Comparison of ENCODE assay signal across 8 cellular contexts in the genomic region with DNA sequence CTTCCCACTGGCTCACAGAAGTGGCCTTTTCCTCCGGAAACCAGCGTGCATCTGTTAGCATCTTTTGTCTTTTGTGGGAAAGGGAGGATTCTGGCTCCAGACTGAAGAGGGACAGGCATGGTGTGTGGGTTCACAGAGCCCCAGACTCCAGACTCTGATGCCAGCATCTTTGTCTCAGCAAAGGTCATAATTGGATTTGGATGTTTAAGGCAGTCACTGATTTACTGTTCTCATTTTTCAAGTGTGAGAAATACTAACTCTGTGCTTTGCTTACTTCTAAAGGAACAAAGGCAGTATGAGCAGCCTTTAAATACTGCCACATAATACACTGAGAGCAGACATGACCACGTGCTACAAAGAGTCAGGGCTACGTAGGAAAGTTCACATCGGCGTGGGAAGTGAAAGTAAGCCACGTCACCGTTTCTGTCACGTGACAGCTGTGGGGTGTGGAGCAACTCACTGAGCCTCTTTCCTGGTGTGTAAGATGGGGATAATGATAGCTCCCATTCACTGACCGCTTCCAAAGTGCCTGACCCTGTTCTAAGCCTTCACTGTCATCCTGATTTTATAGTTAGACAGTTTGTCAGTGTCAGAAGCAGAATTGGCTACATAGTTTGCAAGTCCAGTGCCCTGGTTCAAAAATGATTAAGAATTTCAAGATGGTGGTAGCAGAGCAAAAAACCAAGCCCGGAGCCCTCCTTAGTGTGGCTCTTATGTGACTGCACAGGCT. TPM values are rescaled to one million over a fixed set of nuclear protein-coding genes. Genes with fewer than 3 reads are reported as not detected.
DNase-seq lines count a peak whose midpoint lies in the region; ATAC-seq, FAIRE-seq and TF ChIP-seq lines count a peak whose summit lies in the region.

No MANE protein-coding gene starts in this region.

- TF ChIP-seq EP300 in GM12878 (IDR thresholded peaks at IDR 0.05; ENCODE audit: borderline replicate concordance in 1 of 2, control insufficient read depth in 1 of 2, low read depth in 2 of 2, low read length in 2 of 2) = peak; percentile 90 to 92

- H3K4me1 ChIP-seq in A673 (ENCODE audit: insufficient read depth, low read length, poor library complexity, severe bottlenecking) = peaks cover 37% of the 10 kb centered on the region
- H3K4me1 ChIP-seq in GM12878 (ENCODE audit: control insufficient read depth, insufficient read depth, low read length) = peaks cover 50% of the 10 kb centered on the region
- H3K4me1 ChIP-seq in keratinocyte (ENCODE audit: control insufficient read depth, extremely low read depth, insufficient read depth, low read length) = peaks cover 18% of the 10 kb centered on the region

- DNase-seq in A673 (ENCODE audit: low spot score) = peak; percentile 94
- peak; percentile 77 for DNase-seq in T-helper 9 cell
- peak; percentile 99 for DNase-seq in GM12878 (ENCODE audit: low read depth, low spot score)
- DNase-seq in keratinocyte (ENCODE audit: low read depth, low spot score) = no peak
- DNase-seq in stimulated activated CD4-positive, alpha-beta T cell treated with anti-CD3 and anti-CD28 coated beads, Interleukin-15, amount 100 ng/mL, for 48 hours (ENCODE audit: low read depth in 2 of 2) = peak; percentile 71 to 86
- no peak for DNase-seq in NCI-H446 treated with DMSO at 0.1 percent for 48 hours (lab: John Stamatoyannopoulos, UW)

- 6% methylated on average over 11 of the region's 11 CpGs for WGBS in GM12878 (ENCODE audit: insufficient coverage, insufficient replicate concordance, low lambda C conversion rate, missing lambda C conversion rate)

- no peak overlapping the region; the same call in 1 of the 2 replicates for H2AFZ ChIP-seq in GM12878 (ENCODE audit: control insufficient read depth, low read depth, low read length)
- H2AFZ ChIP-seq in keratinocyte (ENCODE audit: control insufficient read depth, low read length) = peak overlapping the region; percentile 27

- TF ChIP-seq POLR2A in GM19099 (IDR thresholded peaks at IDR 0.05; ENCODE audit: extremely low read depth, insufficient read length, low read depth) (peak; percentile 95), GM12878 (IDR thresholded peaks at IDR 0.05; ENCODE audit: low read depth, low read length) (peak; percentile 84)

- dilution Hi-C loops in keratinocyte (cut with MboI; ENCODE audit: extremely low pct_ligation_motif_present, low sequenced_read_pairs) = no loop called here

- H3K27ac ChIP-seq in A673 (ENCODE audit: low read depth, low read length, poor library complexity, severe bottlenecking) (peak overlapping the region; percentile 85), GM12878 (ENCODE audit: control insufficient read depth, insufficient read depth) (peak overlapping the region; percentile 97), keratinocyte (ENCODE audit: control insufficient read depth, insufficient read depth, low read length) (peak overlapping the region; percentile 42)

- H3K4me2 ChIP-seq in GM12878 (ENCODE audit: control insufficient read depth, insufficient read depth) = peak overlapping the region; percentile 97
- H3K4me2 ChIP-seq in keratinocyte (ENCODE audit: control insufficient read depth, extremely low read depth, insufficient read depth, low read depth, low read length) = no peak overlapping the region

- H3K27me3 ChIP-seq in A673 (replicated peaks; ENCODE audit: insufficient read depth, low read depth, low read length, poor library complexity) (no peaks in the 10 kb centered on the region), GM12878 (replicated peaks in 1 of 2; ENCODE audit: control insufficient read depth in 2 of 2, insufficient read depth in 2 of 2, low read length in 1 of 2) (no peaks in the 10 kb centered on the region), keratinocyte (ENCODE audit: control insufficient read depth, extremely low read depth, insufficient read depth, low read length) (no peaks in the 10 kb centered on the region)

- TF ChIP-seq CTCF in A673 (conservative IDR thresholded peaks at IDR 0.05; ENCODE audit: low read depth, low read length) = no peak
- TF ChIP-seq CTCF in GM12878 (IDR thresholded peaks at IDR 0.05 in 2 of 3, conservative IDR thresholded peaks at IDR 0.05 in 1 of 3; ENCODE audit: control insufficient read depth in 2 of 3, extremely low read depth in 1 of 3, insufficient read depth in 1 of 3, low read depth in 3 of 3, low read length in 3 of 3) = 0 out of 6 replicates have a peak, but pooled peaks of 1 of the 3 experiments have one; percentile 3
- no peak for TF ChIP-seq CTCF in keratinocyte (optimal IDR thresholded peaks at IDR 0.05 in 1 of 3, IDR thresholded peaks at IDR 0.05 in 1 of 3, conservative IDR thresholded peaks at IDR 0.05 in 1 of 3; ENCODE audit: extremely low read depth in 1 of 3, insufficient read depth in 2 of 3, low read length in 3 of 3)

- SMC1A ChIA-PET in GM12878 (lab: Charles Lee; ENCODE audit: uncharacterized antibody, unreplicated experiment) = interaction anchor here (0.6 to 18.8 kb wide), 21 partner anchors 8 to 796 kb away, joined by 3 to 632 read pairs (median 7); a partner anchor contains a TSS

- RAD21 ChIA-PET in GM12878 (lab: Charles Lee; ENCODE audit: unreplicated experiment) = interaction anchor here (0.7 to 15.5 kb wide), 21 partner anchors 11 to 540 kb away, joined by 3 to 549 read pairs (median 11); a partner anchor contains a TSS

- intact Hi-C loops in A673 (cut with micrococcal nuclease; ENCODE audit: unreplicated experiment) = loop anchor here (10.0 kb wide), 3 partner anchors 395 to 1075 kb away; a partner anchor contains a TSS
- intact Hi-C loops in GM12878 (cut with micrococcal nuclease; ENCODE audit: unreplicated experiment) = loop anchor here (1.0 to 10.0 kb wide), 9 partner anchors 28 to 745 kb away; no protein-coding TSS in a partner anchor

- H3K36me3 ChIP-seq in A673 (ENCODE audit: insufficient read depth, low read length, poor library complexity, severe bottlenecking) (no peaks in the 10 kb centered on the region), GM12878 (ENCODE audit: control insufficient read depth in 2 of 2, insufficient read depth in 2 of 2, low read length in 1 of 2) (no peaks in the 10 kb centered on the region), keratinocyte (ENCODE audit: control insufficient read depth in 2 of 2, extremely low read depth in 1 of 2, insufficient read depth in 2 of 2, low read length in 2 of 2) (no peaks in the 10 kb centered on the region)

- FAIRE-seq in GM12878 (lab: Jason Lieb, UNC) (peak; percentile 87), keratinocyte (lab: Jason Lieb, UNC) (no peak)

- no peak overlapping the region for H3K4me3 ChIP-seq in A673 (ENCODE audit: low read depth, low read length, poor library complexity, severe bottlenecking)
- H3K4me3 ChIP-seq in GM12878 = peak overlapping the region; percentile 53; the same call in 1 of the 2 replicates
- H3K4me3 ChIP-seq in keratinocyte (ENCODE audit: control insufficient read depth in 2 of 3, extremely low read depth in 1 of 3, insufficient read depth in 2 of 3, low read depth in 1 of 3, low read length in 3 of 3) = no peak overlapping the region

- no peaks in the 10 kb centered on the region for H3K9me1 ChIP-seq in keratinocyte (ENCODE audit: control insufficient read depth, extremely low read depth, insufficient read depth, low read length)

- peak overlapping the region; percentile 78 for H3K9ac ChIP-seq in GM12878 (ENCODE audit: control insufficient read depth, insufficient read depth, low read length)
- peak overlapping the region; percentile 35 for H3K9ac ChIP-seq in keratinocyte (ENCODE audit: control insufficient read depth, extremely low read depth, insufficient read depth, low read length)

- CTCF ChIA-PET in A673 (lab: Charles Lee) = interaction anchor here (0.6 kb wide), 1 partner anchor 26 kb away, joined by 3 read pairs; no protein-coding TSS in a partner anchor
- CTCF ChIA-PET in GM12878 (lab: Yijun Ruan, JAX) = interaction anchor here (0.5 to 7.7 kb wide), 25 partner anchors 18 to 540 kb away, joined by 3 to 312 read pairs (median 5); no protein-coding TSS in a partner anchor

- POLR2A ChIA-PET in A673 (lab: Charles Lee; ENCODE audit: low non-redundant PET) = interaction anchor here (0.7 kb wide), 1 partner anchor 1080 kb away, joined by 3 read pairs; no protein-coding TSS in a partner anchor
- POLR2A ChIA-PET in GM12878 (lab: Charles Lee) = interaction anchor here (0.7 to 7.2 kb wide), 19 partner anchors 8 to 538 kb away, joined by 3 to 63 read pairs (median 8); a partner anchor contains a TSS

- H3K79me2 ChIP-seq in GM12878 (ENCODE audit: control insufficient read depth, insufficient read depth, low read length) = peaks cover 40% of the 10 kb centered on the region
- no peaks in the 10 kb centered on the region for H3K79me2 ChIP-seq in keratinocyte (ENCODE audit: control insufficient read depth, insufficient read depth, low read length)

- no peak for TF ChIP-seq RAD21 in GM12878 (IDR thresholded peaks at IDR 0.05; ENCODE audit: insufficient read depth, low read depth, low read length)

- ATAC-seq in HG03521 (IDR thresholded peaks at IDR 0.05; ENCODE audit: unreplicated experiment) = peak; percentile 59
- ATAC-seq in GM12878 = peak; percentile 67

- H4K20me1 ChIP-seq in GM12878 (ENCODE audit: control insufficient read depth, insufficient read depth) (no peaks in the 10 kb centered on the region), keratinocyte (ENCODE audit: control insufficient read depth, extremely low read depth, insufficient read depth, low read length) (no peaks in the 10 kb centered on the region)

- BruUV-seq in A673 (replicated peaks; lab: Mats Ljungman, UMichigan) = no TSS peak
- BruUV-seq in GM12878 (replicated peaks; lab: Mats Ljungman, UMichigan) = no TSS peak

- in situ Hi-C loops in GM12878 (cut with MboI) = loop anchor here (5.0 to 25.0 kb wide), 6 partner anchors 52 to 1075 kb away; a partner anchor contains a TSS

- no peaks in the 10 kb centered on the region for H3K9me3 ChIP-seq in A673 (ENCODE audit: low read depth, low read length, poor library complexity, severe bottlenecking)
- no peaks in the 10 kb centered on the region for H3K9me3 ChIP-seq in GM12878 (replicated peaks; ENCODE audit: control insufficient read depth, insufficient read depth, low read length)
- no peaks in the 10 kb centered on the region for H3K9me3 ChIP-seq in keratinocyte (ENCODE audit: control insufficient read depth, low read depth, low read length)

RNA-seq across cellular contexts. Expression of a gene that starts 24.8 kb away (rescaled TPM):
- total RNA-seq in A673 (2021) (975 and 1,093 TPM in 2 replicates), GM12878 (2014; rRNA removed) (20,095 and 20,513 TPM in 2 replicates), GM12878 (2014; rRNA removed; fragmentation: Illumina TruSeq; extraction: Trizol) (14,081 and 14,526 TPM in 2 replicates), GM12878 (2021) (15,676 and 15,778 TPM in 2 replicates)
- 726 and 815 TPM in 2 replicates for total RNA-seq in GM12878 (2013; cell fraction: nucleolus; rRNA removed)
- polyA plus RNA-seq in GM12878 (2011; ENCODE audit: low read depth) = 20,663 TPM
- polyA plus RNA-seq in GM12878 (2011; rRNA removed) (13,924 and 13,999 TPM in 2 replicates), GM12878 (2014; fragmentation: Illumina TruSeq; extraction: Trizol) (22,521 and 25,739 TPM in 2 replicates), GM12878 (2014; fragmentation: Nextera tagmentation; extraction: Ambion mirVana) (over 10,000 TPM; 32,576 to 35,408 TPM), GM12878 (2014; rRNA removed) (21,672 and 21,926 TPM in 2 replicates), GM12878 (2016; fragmentation: Nextera tagmentation; extraction: Ambion mirVana) (over 10,000 TPM; 35,271 to 37,234 TPM), keratinocyte (2,237 to 2,800 TPM (median 2,500 TPM) in 3 replicates)
- 6,321 and 8,073 TPM in 2 replicates for polyA plus RNA-seq in GM12878 (2011; cell fraction: cytosol; rRNA removed)
- 2,770 and 4,943 TPM in 2 replicates for polyA plus RNA-seq in GM12878 (2011; cell fraction: nucleus; rRNA removed)
- polyA plus RNA-seq in GM12878 (2012) = 18,326 and 24,333 TPM in 2 replicates
- polyA minus RNA-seq in GM12878 (2011; rRNA and poly(A)+ RNA removed) = 5,151 and 6,646 TPM in 2 replicates
- polyA minus RNA-seq in GM12878 (2011; cell fraction: cytosol; rRNA and poly(A)+ RNA removed) = 2,250 and 2,391 TPM in 2 replicates
- polyA minus RNA-seq in GM12878 (2011; cell fraction: nucleus; rRNA and poly(A)+ RNA removed) = 1,575 and 1,669 TPM in 2 replicates
- 4,864 TPM for polyA plus RNA-seq in keratinocyte (2011; ENCODE audit: low read depth)
- polyA plus RNA-seq in keratinocyte (2011; cell fraction: cytosol; rRNA removed) = 1,912 and 3,162 TPM in 2 replicates
- 520 and 614 TPM in 2 replicates for polyA plus RNA-seq in keratinocyte (2011; cell fraction: nucleus; rRNA removed)
- polyA plus RNA-seq in keratinocyte (2012; ENCODE audit: low replicate concordance) = 3,005 and 4,221 TPM in 2 replicates
- polyA minus RNA-seq in keratinocyte = 245 to 1,139 TPM (median 824 TPM) in 3 replicates
- 853 TPM for polyA minus RNA-seq in keratinocyte (2011; cell fraction: cytosol; rRNA and poly(A)+ RNA removed)
- polyA minus RNA-seq in keratinocyte (2011; cell fraction: nucleus; rRNA and poly(A)+ RNA removed) = 210 and 359 TPM in 2 replicates

RNA-seq across cellular contexts. Expression of a gene that starts 43.7 kb away (rescaled TPM):
- not detected in 2 replicates for total RNA-seq in A673 (2021)
- 0.15 TPM in 1 of 2 replicates, not detected in the other for total RNA-seq in GM12878 (2013; cell fraction: nucleolus; rRNA removed)
- total RNA-seq in GM12878 (2014; rRNA removed) = not detected in 2 replicates
- not detected in 2 replicates for total RNA-seq in GM12878 (2014; rRNA removed; fragmentation: Illumina TruSeq; extraction: Trizol)
- total RNA-seq in GM12878 (2021) = not detected in 2 replicates
- polyA plus RNA-seq in GM12878 (2011; ENCODE audit: low read depth) = not detected
- polyA plus RNA-seq in GM12878 (2011; rRNA removed) = 0.04 TPM in 1 of 2 replicates, not detected in the other
- not detected in 2 replicates for polyA plus RNA-seq in GM12878 (2011; cell fraction: cytosol; rRNA removed)
- polyA plus RNA-seq in GM12878 (2011; cell fraction: nucleus; rRNA removed) = 0.03 TPM in 2 replicates
- polyA plus RNA-seq in GM12878 (2012) = not detected in 2 replicates
- polyA plus RNA-seq in GM12878 (2014; fragmentation: Illumina TruSeq; extraction: Trizol) = not detected in 2 replicates
- polyA plus RNA-seq in GM12878 (2014; fragmentation: Nextera tagmentation; extraction: Ambion mirVana) = not detected
- polyA plus RNA-seq in GM12878 (2014; rRNA removed) = 0.03 TPM in 1 of 2 replicates, not detected in the other
- polyA plus RNA-seq in GM12878 (2016; fragmentation: Nextera tagmentation; extraction: Ambion mirVana) = not detected
- polyA minus RNA-seq in GM12878 (2011; rRNA and poly(A)+ RNA removed) = not detected in 2 replicates
- not detected in 2 replicates for polyA minus RNA-seq in GM12878 (2011; cell fraction: cytosol; rRNA and poly(A)+ RNA removed)
- not detected in 2 replicates for polyA minus RNA-seq in GM12878 (2011; cell fraction: nucleus; rRNA and poly(A)+ RNA removed)
- polyA plus RNA-seq in keratinocyte = not detected in 3 replicates
- polyA plus RNA-seq in keratinocyte (2011; ENCODE audit: low read depth) = not detected
- polyA plus RNA-seq in keratinocyte (2011; cell fraction: cytosol; rRNA removed) = not detected in 2 replicates
- polyA plus RNA-seq in keratinocyte (2011; cell fraction: nucleus; rRNA removed) = not detected in 2 replicates
- polyA plus RNA-seq in keratinocyte (2012; ENCODE audit: low replicate concordance) = not detected in 2 replicates
- polyA minus RNA-seq in keratinocyte = not detected in 3 replicates
- polyA minus RNA-seq in keratinocyte (2011; cell fraction: cytosol; rRNA and poly(A)+ RNA removed) = not detected
- polyA minus RNA-seq in keratinocyte (2011; cell fraction: nucleus; rRNA and poly(A)+ RNA removed) = 0.11 TPM in 1 of 2 replicates, not detected in the other

Comparison
In these comparisons a context has a peak if more than half of its experiments do, and no peak if none do; other contexts are left out.
1. DNase-seq: peak in A673 (single experiment), T-helper 9 cell (single experiment), GM12878 (single experiment) and stimulated activated CD4-positive, alpha-beta T cell treated with anti-CD3 and anti-CD28 coated beads, Interleukin-15, amount 100 ng/mL, for 48 hours (2 of 2); none in keratinocyte (single experiment) and NCI-H446 treated with DMSO at 0.1 percent for 48 hours (single experiment).
2. H3K27ac ChIP-seq: peak in every context shown above with its lines; median percentile 97 in GM12878; 85 in A673; 42 in keratinocyte.